Comparison of ENCODE assay signal across 8 cellular contexts in the genomic region with DNA sequence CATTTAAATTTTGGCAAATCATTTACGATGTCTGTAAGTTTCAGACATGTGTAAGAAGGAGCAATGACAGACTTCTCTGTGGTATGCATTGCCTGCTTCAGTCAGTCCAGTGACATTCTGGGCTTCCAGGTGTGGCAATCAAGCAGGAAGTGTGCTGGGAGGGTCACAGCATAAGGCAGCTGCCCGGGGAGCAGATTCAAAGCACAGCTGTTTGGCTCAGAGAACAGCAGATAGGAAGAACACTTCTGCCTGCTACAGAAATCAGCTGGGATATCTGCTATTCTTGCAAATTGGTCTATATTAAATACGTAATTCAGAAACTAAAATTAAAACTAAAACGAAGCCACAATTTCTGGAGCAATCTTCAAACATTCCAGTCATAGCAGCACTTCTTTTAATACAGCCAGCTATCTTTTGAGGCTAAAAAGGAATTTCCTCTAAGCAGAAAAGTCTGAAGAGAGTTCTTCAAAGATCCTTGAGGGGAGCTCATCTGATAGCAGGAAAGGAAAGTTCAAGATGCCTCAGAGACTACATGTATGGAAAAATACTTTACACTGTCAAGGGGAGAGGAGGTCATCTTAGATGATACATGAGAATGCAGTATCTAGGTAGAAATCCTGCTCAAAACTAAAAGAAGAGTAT. TPM values are rescaled to one million over a fixed set of nuclear protein-coding genes. Genes with fewer than 3 reads are reported as not detected.
DNase-seq lines count a peak whose midpoint lies in the region; ATAC-seq, FAIRE-seq and TF ChIP-seq lines count a peak whose summit lies in the region.

No MANE protein-coding gene starts in this region.

- DNase-seq in heart left ventricle (peak in 1 of 5 donors; percentile 25), right cardiac atrium (no peak), NCI-H2171 (lab: John Stamatoyannopoulos, UW) (peak; percentile 13), fibroblast of peridontal ligament (ENCODE audit: extremely low read depth) (peak; percentile 47), ecto neural progenitor cell (ENCODE audit: low spot score) (no peak), kidney (no peak)
- no peak for DNase-seq in activated CD4-positive, alpha-beta T cell treated with anti-CD3 and anti-CD28 coated beads, Interleukin-2, amount 50 U/mL, for 4 hours

- TF ChIP-seq CTCF in heart left ventricle (IDR thresholded peaks at IDR 0.05), result no peak
- no peak for TF ChIP-seq CTCF in kidney (IDR thresholded peaks at IDR 0.05; ENCODE audit: borderline replicate concordance, extremely low read depth, insufficient read depth)

- intact Hi-C loops in heart left ventricle (cut with DNase I) (no loop called here), right cardiac atrium (cut with DNase I) (no loop called here), kidney (cut with DNase I) (no loop called here)

- ATAC-seq in heart left ventricle (peak in 3 of 4 donors; percentile 49 to 87 (median 59)), right cardiac atrium (no peak), HG02798 (IDR thresholded peaks at IDR 0.05; ENCODE audit: poor library complexity, unreplicated experiment) (peak; percentile 98)

- H3K4me1 ChIP-seq in heart left ventricle (peaks cover 0 to 11% (median 0%) of the 10 kb centered on the region in 12 donors), right cardiac atrium (ENCODE audit: control insufficient read depth, insufficient read depth, low read length) (no peaks in the 10 kb centered on the region), kidney (ENCODE audit: control insufficient read depth in 1 of 2, insufficient read depth in 1 of 2, low read depth in 1 of 2, low read length in 2 of 2) (no peaks in the 10 kb centered on the region)

- H3K27ac ChIP-seq in heart left ventricle (peak overlapping the region in 1 of 12 donors; percentile 13), right cardiac atrium (ENCODE audit: low read length) (no peak overlapping the region), kidney (ENCODE audit: low read depth in 2 of 2, low read length in 2 of 2) (no peak overlapping the region)

- H3K4me3 ChIP-seq in heart left ventricle (no peak overlapping the region), right cardiac atrium (ENCODE audit: low read length) (no peak overlapping the region), kidney (ENCODE audit: low read length in 2 of 2) (no peak overlapping the region)

- peaks cover 0 to 6% (median 0%) of the 10 kb centered on the region in 12 donors for H3K9me3 ChIP-seq in heart left ventricle
- H3K9me3 ChIP-seq in right cardiac atrium (ENCODE audit: control insufficient read depth, low read length), result no peaks in the 10 kb centered on the region
- no peaks in the 10 kb centered on the region for H3K9me3 ChIP-seq in kidney (ENCODE audit: control insufficient read depth in 1 of 2, low read length in 2 of 2)

- TF ChIP-seq POLR2A in heart left ventricle (IDR thresholded peaks at IDR 0.05), result no peak

- no peak overlapping the region for H3K9ac ChIP-seq in kidney (ENCODE audit: low read length in 2 of 2)

- 19 to 36% (median 26%) methylated on average over 4 of the region's 4 CpGs for WGBS in heart left ventricle, 4 donors
- WGBS in right cardiac atrium, result 18% methylated on average over 4 of the region's 4 CpGs

- H3K36me3 ChIP-seq in heart left ventricle, result no peaks in the 10 kb centered on the region
- no peaks in the 10 kb centered on the region for H3K36me3 ChIP-seq in kidney (ENCODE audit: control insufficient read depth in 1 of 2, insufficient read depth in 2 of 2, low read length in 2 of 2)

- no peaks in the 10 kb centered on the region for H3K27me3 ChIP-seq in heart left ventricle
- H3K27me3 ChIP-seq in right cardiac atrium (ENCODE audit: control insufficient read depth, insufficient read depth), result no peaks in the 10 kb centered on the region

- no peak for FAIRE-seq in kidney (lab: Jason Lieb, UNC)

RNA-seq across cellular contexts. Expression of a gene that starts 47.4 kb away (rescaled TPM):
- 10 to 100 TPM in 1 of 9 donors, 1 to 10 TPM in 8; 3.1 to 12.8 (median 6.6) TPM for total RNA-seq in heart left ventricle
- 1 to 10 TPM; 2.3 to 4.1 TPM for polyA plus RNA-seq in heart left ventricle
- 10 to 100 TPM in 1 of 4 donors, 1 to 10 TPM in 3; 7.0 to 11.0 (median 8.4) TPM for total RNA-seq in right cardiac atrium
- polyA plus RNA-seq in right cardiac atrium, result 3.6 TPM
- 25.6 TPM for total RNA-seq in kidney
- 3.8 TPM for polyA plus RNA-seq in kidney (ENCODE audit: insufficient read depth, low read depth, low replicate concordance)

Comparison
In these comparisons a context has a peak if more than half of its experiments do, and no peak if none do; other contexts are left out.
1. ATAC-seq: peak in heart left ventricle (3 of 4) and HG02798 (single experiment); none in right cardiac atrium (0 of 2).
2. DNase-seq: peak in NCI-H2171 (single experiment) and fibroblast of peridontal ligament (single experiment); none in right cardiac atrium (0 of 3), ecto neural progenitor cell (single experiment), activated CD4-positive, alpha-beta T cell treated with anti-CD3 and anti-CD28 coated beads, Interleukin-2, amount 50 U/mL, for 4 hours (0 of 2) and kidney (single experiment).